In the genomic region with DNA sequence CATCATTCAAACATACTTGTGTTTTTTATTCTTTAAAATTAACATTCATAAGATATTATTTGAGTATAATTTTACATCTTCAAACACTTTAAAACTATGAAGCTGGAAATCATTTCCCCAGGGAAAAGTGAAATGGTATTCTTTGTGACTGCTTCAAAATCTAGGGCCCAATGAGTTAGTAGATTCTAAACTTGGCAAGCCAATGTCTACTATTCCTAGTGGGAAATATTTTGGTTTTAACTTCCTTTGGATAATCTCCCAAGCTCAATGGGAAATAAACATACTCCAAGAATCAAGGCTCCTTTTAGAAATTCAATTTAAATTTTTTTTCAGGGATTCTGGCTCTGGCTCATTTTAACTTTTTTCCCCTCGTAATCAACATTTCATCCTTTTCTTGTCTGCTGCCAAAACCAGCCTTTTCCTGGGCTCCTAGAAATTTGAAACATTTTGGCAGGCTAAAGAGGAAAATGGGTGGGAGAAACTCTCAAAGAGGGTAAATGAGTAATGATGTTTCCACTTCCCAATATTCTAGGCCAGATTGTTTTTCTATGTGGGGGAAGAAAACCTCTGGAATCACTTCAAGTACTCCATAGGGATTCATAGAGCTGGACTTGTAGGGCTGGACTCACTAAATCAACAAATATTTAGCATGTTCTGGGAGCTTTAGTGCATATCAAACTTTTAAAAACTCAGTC, we compare ENCODE assay signal across 17 cellular contexts.
DNase-seq lines count a peak whose midpoint lies in the region; ATAC-seq and TF ChIP-seq lines count a peak whose summit lies in the region.
"Had no signal": no experiment of that assay in that cellular context is flagged by ENCODE, and none has a peak within 500 bp of the region (broad histone marks: within the 10 kb centered on the region; RNA-seq: fewer than 3 reads in every experiment).

No MANE protein-coding gene starts in this region.

- peak overlapping the region; percentile 19 for H3K4me2 ChIP-seq in osteoblast (ENCODE audit: insufficient read depth, low read length)

- intact Hi-C loops in activated CD4-positive, alpha-beta T cell treated with anti-CD3 and anti-CD28 coated beads for 36 hours (cut with DNase I, micrococcal nuclease) = no loop called here
- intact Hi-C loops in CD14-positive monocyte (cut with micrococcal nuclease) = no loop called here

- H3K9me3 ChIP-seq in adipocyte (ENCODE audit: control insufficient read depth, low read length) (no peaks in the 10 kb centered on the region), osteoblast (ENCODE audit: low read depth, low read length) (no peaks in the 10 kb centered on the region)
- H3K9me3 ChIP-seq: body of pancreas had no signal

- TF ChIP-seq CTCF in AG04449 (IDR thresholded peaks at IDR 0.05; ENCODE audit: insufficient read depth, low read length, missing control alignments) = no peak
- TF ChIP-seq CTCF in fibroblast of the aortic adventitia (IDR thresholded peaks at IDR 0.05; ENCODE audit: insufficient read depth, low read length) = no peak
- no peak for TF ChIP-seq CTCF in osteoblast (IDR thresholded peaks at IDR 0.05; ENCODE audit: extremely low read depth, low read depth, low read length)
- TF ChIP-seq CTCF in CD14-positive monocyte (IDR thresholded peaks at IDR 0.05) = no peak

- peaks cover 20% of the 10 kb centered on the region for H3K4me1 ChIP-seq in adipocyte (ENCODE audit: control insufficient read depth, insufficient read depth, low read length)
- peaks cover 20% of the 10 kb centered on the region for H3K4me1 ChIP-seq in osteoblast (ENCODE audit: insufficient read depth, low read length)
- H3K4me1 ChIP-seq: body of pancreas, foreskin keratinocyte had no signal

- peak; percentile 44 for DNase-seq in AG04449 (ENCODE audit: low read depth, low spot score)
- peak; percentile 51 for DNase-seq in adipocyte (ENCODE audit: low read depth)
- DNase-seq in fibroblast of the aortic adventitia (ENCODE audit: low read depth) = peak; percentile 96
- DNase-seq in osteoblast (ENCODE audit: insufficient read length, low spot score, missing footprints) = peak; percentile 90
- DNase-seq in activated CD4-positive, alpha-beta T cell treated with anti-CD3 and anti-CD28 coated beads for 36 hours = no peak
- DNase-seq in NCI-H774 (lab: John Stamatoyannopoulos, UW) = no peak
- DNase-seq in T-helper 2 cell treated with Interferon-gamma antibody and Interleukin-4, amounts not matched to agents 5 μg/mL and 100 μg/mL, for 36 hours (ENCODE audit: low spot score) = no peak
- no peak for DNase-seq in CD14-positive monocyte (ENCODE audit: low spot score)
- DNase-seq: activated effector memory CD4-positive, alpha-beta T cell treated with anti-CD3 and anti-CD28 coated beads, Interleukin-2, amount 50 U/mL, for 16 hours; body of pancreas; CD8-positive, alpha-beta memory T cell; foreskin keratinocyte; H7; nephron progenitor cell; stimulated activated CD4-positive, alpha-beta T cell treated with anti-CD3 and anti-CD28 coated beads, Interleukin-2, amount 100 ng/mL, for 48 hours; T-cell had no signal

- H3K4me3 Mint-ChIP-seq in activated CD4-positive, alpha-beta T cell treated with anti-CD3 and anti-CD28 coated beads for 36 hours = no peak overlapping the region
- H3K4me3 Mint-ChIP-seq in T-helper 2 cell treated with Interferon-gamma antibody and Interleukin-4, amounts not matched to agents 5 μg/mL and 100 μg/mL, for 36 hours = no peak overlapping the region
- no peak overlapping the region for H3K4me3 Mint-ChIP-seq in CD14-positive monocyte
- H3K4me3 Mint-ChIP-seq: CD8-positive, alpha-beta memory T cell; nephron progenitor cell; T-cell; type B pancreatic cell had no signal

- H3K27me3 ChIP-seq in adipocyte (replicated peaks; ENCODE audit: control insufficient read depth, insufficient read depth, low read length) = no peaks in the 10 kb centered on the region
- H3K27me3 ChIP-seq in osteoblast (ENCODE audit: insufficient read depth, low read length) = no peaks in the 10 kb centered on the region
- H3K27me3 ChIP-seq: body of pancreas, foreskin keratinocyte had no signal

- no peak for ATAC-seq in activated CD4-positive, alpha-beta T cell treated with anti-CD3 and anti-CD28 coated beads for 36 hours
- ATAC-seq: body of pancreas, foreskin keratinocyte, T-cell had no signal

- H3K36me3 Mint-ChIP-seq in activated CD4-positive, alpha-beta T cell treated with anti-CD3 and anti-CD28 coated beads for 36 hours (ENCODE audit: low read depth) = no peaks in the 10 kb centered on the region
- H3K36me3 Mint-ChIP-seq in T-helper 2 cell treated with Interferon-gamma antibody and Interleukin-4, amounts not matched to agents 5 μg/mL and 100 μg/mL, for 36 hours (ENCODE audit: low read depth) = peaks cover 1% of the 10 kb centered on the region
- no peaks in the 10 kb centered on the region for H3K36me3 Mint-ChIP-seq in CD14-positive monocyte
- H3K36me3 Mint-ChIP-seq: T-cell, type B pancreatic cell had no signal

- peak overlapping the region; percentile 47 for H3K9ac ChIP-seq in adipocyte (ENCODE audit: low read length)

- H3K36me3 ChIP-seq in adipocyte (ENCODE audit: control insufficient read depth, insufficient read depth, low read length, severe bottlenecking) (no peaks in the 10 kb centered on the region), osteoblast (ENCODE audit: insufficient read depth, low read length) (no peaks in the 10 kb centered on the region)

- H3K9me3 Mint-ChIP-seq in activated CD4-positive, alpha-beta T cell treated with anti-CD3 and anti-CD28 coated beads for 36 hours (ENCODE audit: low read depth) = no peaks in the 10 kb centered on the region
- peaks cover 5% of the 10 kb centered on the region for H3K9me3 Mint-ChIP-seq in T-helper 2 cell treated with Interferon-gamma antibody and Interleukin-4, amounts not matched to agents 5 μg/mL and 100 μg/mL, for 36 hours
- peaks cover 5 to 14% (median 8%) of the 10 kb centered on the region in 7 donors for H3K9me3 Mint-ChIP-seq in CD14-positive monocyte
- H3K9me3 Mint-ChIP-seq: T-cell had no signal

- H3K4me3 ChIP-seq in AG04449 (ENCODE audit: low read depth, low read length) (no peak overlapping the region), adipocyte (ENCODE audit: low read length) (peak overlapping the region; percentile 44), fibroblast of the aortic adventitia (ENCODE audit: low read depth, low read length) (no peak overlapping the region), osteoblast (ENCODE audit: insufficient read depth, low read length) (no peak overlapping the region)
- H3K4me3 ChIP-seq: body of pancreas had no signal

- H4K20me1 ChIP-seq in osteoblast (ENCODE audit: insufficient read depth, low read length) = no peaks in the 10 kb centered on the region

- H3K79me2 ChIP-seq in osteoblast (ENCODE audit: insufficient read depth, low read length) = no peaks in the 10 kb centered on the region

- H3K27me3 Mint-ChIP-seq in activated CD4-positive, alpha-beta T cell treated with anti-CD3 and anti-CD28 coated beads for 36 hours = peaks cover 3% of the 10 kb centered on the region
- H3K27me3 Mint-ChIP-seq in T-helper 2 cell treated with Interferon-gamma antibody and Interleukin-4, amounts not matched to agents 5 μg/mL and 100 μg/mL, for 36 hours (ENCODE audit: low read depth) = peaks cover 19% of the 10 kb centered on the region
- peaks cover 1 to 5% (median 2%) of the 10 kb centered on the region in 3 donors for H3K27me3 Mint-ChIP-seq in CD14-positive monocyte (ENCODE audit: low read depth in 3 of 3)
- H3K27me3 Mint-ChIP-seq: type B pancreatic cell had no signal

- no peaks in the 10 kb centered on the region for H3K4me1 Mint-ChIP-seq in activated CD4-positive, alpha-beta T cell treated with anti-CD3 and anti-CD28 coated beads for 36 hours
- H3K4me1 Mint-ChIP-seq in T-helper 2 cell treated with Interferon-gamma antibody and Interleukin-4, amounts not matched to agents 5 μg/mL and 100 μg/mL, for 36 hours (ENCODE audit: low read depth) = peaks cover 2% of the 10 kb centered on the region
- no peaks in the 10 kb centered on the region for H3K4me1 Mint-ChIP-seq in CD14-positive monocyte
- H3K4me1 Mint-ChIP-seq: CD8-positive, alpha-beta memory T cell; T-cell had no signal

- CTCF ChIA-PET in AG04449 (lab: Yijun Ruan, JAX) = interaction anchor here (2.0 kb wide), 1 partner anchor 15 kb away, joined by 7 read pairs; no protein-coding TSS in a partner anchor
- CTCF ChIA-PET in activated CD4-positive, alpha-beta T cell treated with anti-CD3 and anti-CD28 coated beads for 36 hours (lab: Charles Lee) = no interaction called here

- H3K27ac Mint-ChIP-seq in activated CD4-positive, alpha-beta T cell treated with anti-CD3 and anti-CD28 coated beads for 36 hours = no peak overlapping the region
- no peak overlapping the region for H3K27ac Mint-ChIP-seq in T-helper 2 cell treated with Interferon-gamma antibody and Interleukin-4, amounts not matched to agents 5 μg/mL and 100 μg/mL, for 36 hours
- H3K27ac Mint-ChIP-seq in CD14-positive monocyte = no peak overlapping the region
- H3K27ac Mint-ChIP-seq: CD8-positive, alpha-beta memory T cell; nephron progenitor cell; T-cell; type B pancreatic cell had no signal

- no peak overlapping the region for H2AFZ ChIP-seq in osteoblast (ENCODE audit: low read length)

- H3K27ac ChIP-seq in osteoblast (ENCODE audit: low read depth, low read length) = peak overlapping the region; percentile 54
- H3K27ac ChIP-seq: body of pancreas, foreskin keratinocyte had no signal

- POLR2A ChIA-PET in AG04449 (lab: Yijun Ruan, JAX) = no interaction called here
- POLR2A ChIA-PET in activated CD4-positive, alpha-beta T cell treated with anti-CD3 and anti-CD28 coated beads for 36 hours (lab: Charles Lee) = no interaction called here

Comparison
In these comparisons a context has a peak if more than half of its experiments do, and no peak if none do; other contexts are left out.
1. DNase-seq: peak in AG04449 (single experiment), adipocyte (single experiment), fibroblast of the aortic adventitia (single experiment) and osteoblast (single experiment); none in activated CD4-positive, alpha-beta T cell treated with anti-CD3 and anti-CD28 coated beads for 36 hours (single experiment), NCI-H774 (single experiment), T-helper 2 cell treated with Interferon-gamma antibody and Interleukin-4, amounts not matched to agents 5 μg/mL and 100 μg/mL, for 36 hours (single experiment) and CD14-positive monocyte (single experiment).